In the genomic region with DNA sequence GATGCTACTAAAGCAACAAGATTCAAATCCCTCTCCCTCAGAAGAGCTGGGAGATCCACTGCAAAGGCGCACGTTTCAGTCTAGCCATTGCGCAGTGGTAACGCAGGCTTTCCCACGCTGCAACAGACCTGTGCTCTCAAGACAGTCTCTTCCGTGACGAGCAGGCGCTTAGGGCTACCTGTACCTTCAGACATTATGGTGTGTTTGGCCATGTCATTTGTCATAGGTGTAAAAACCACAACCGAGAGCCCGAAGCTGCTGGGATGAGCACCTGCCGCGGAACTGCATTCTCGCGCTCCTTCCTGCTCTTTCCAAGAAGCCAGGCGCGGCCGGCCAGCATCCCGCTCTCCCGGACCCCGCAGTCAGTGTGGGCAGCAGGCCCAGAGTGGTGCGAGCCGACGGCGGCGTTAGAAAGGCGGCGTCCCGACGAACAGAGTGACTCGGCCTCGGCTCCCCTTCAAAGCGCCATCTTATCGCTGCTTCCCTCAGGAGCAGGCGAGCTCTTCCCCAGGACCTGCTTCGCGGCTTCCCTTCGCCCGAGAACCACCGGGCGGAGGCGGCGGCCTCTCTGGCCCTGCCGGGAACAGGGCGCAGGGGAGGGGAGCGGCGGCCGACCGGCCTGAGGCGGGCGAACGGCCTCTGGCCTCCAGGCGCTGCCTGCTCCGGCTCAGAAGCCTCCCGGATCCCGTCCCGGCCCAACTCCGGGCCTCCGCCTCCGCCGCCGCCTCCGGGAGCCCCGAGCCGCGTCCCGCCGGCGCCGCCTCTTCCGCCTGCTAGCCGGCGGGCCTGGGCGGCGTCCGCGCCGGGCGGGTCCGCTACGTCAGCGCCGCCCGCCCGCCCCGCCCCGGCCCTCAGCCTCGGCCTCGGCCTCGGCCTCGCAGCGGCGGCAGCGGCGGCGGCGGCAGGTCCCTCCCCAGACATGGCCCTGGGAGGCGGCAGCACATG, we compare ENCODE assay signal across 1 cellular context.
TF ChIP-seq lines count a peak whose summit lies in the region.

A gene with protein sequence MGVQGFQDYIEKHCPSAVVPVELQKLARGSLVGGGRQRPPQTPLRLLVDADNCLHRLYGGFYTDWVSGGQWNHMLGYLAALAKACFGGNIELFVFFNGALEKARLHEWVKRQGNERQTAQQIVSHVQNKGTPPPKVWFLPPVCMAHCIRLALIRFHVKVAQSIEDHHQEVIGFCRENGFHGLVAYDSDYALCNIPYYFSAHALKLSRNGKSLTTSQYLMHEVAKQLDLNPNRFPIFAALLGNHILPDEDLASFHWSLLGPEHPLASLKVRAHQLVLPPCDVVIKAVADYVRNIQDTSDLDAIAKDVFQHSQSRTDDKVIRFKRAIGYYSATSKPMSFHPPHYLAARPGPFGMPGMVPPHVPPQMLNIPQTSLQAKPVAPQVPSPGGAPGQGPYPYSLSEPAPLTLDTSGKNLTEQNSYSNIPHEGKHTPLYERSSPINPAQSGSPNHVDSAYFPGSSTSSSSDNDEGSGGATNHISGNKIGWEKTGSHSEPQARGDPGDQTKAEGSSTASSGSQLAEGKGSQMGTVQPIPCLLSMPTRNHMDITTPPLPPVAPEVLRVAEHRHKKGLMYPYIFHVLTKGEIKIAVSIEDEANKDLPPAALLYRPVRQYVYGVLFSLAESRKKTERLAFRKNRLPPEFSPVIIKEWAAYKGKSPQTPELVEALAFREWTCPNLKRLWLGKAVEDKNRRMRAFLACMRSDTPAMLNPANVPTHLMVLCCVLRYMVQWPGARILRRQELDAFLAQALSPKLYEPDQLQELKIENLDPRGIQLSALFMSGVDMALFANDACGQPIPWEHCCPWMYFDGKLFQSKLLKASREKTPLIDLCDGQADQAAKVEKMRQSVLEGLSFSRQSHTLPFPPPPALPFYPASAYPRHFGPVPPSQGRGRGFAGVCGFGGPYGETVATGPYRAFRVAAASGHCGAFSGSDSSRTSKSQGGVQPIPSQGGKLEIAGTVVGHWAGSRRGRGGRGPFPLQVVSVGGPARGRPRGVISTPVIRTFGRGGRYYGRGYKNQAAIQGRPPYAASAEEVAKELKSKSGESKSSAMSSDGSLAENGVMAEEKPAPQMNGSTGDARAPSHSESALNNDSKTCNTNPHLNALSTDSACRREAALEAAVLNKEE (plus strand): TSS at position 869 of the 945 bp plus-strand sequence. CDS start 231 bp downstream, outside the sequence.

TF ChIP-seq in HepG2, 621 proteins besides CTCF, POLR2A, EP300 and RAD21 (continued from another document and continues in another):
- TF ChIP-seq PAXIP1 (CRISPR knock-in tag; conservative IDR thresholded peaks at IDR 0.05) (no peak), BORCS8-MEF2B (CRISPR knock-in tag; IDR thresholded peaks at IDR 0.05) (peak; percentile 19; the same call in 1 of the 2 replicates), ZSCAN12 (CRISPR knock-in tag; IDR thresholded peaks at IDR 0.05) (no peak), ZFP36L1 (CRISPR knock-in tag; IDR thresholded peaks at IDR 0.05) (no peak; the same call in 1 of the 2 replicates), ZNF878 (CRISPR knock-in tag; IDR thresholded peaks at IDR 0.05) (no peak), SRF (IDR thresholded peaks at IDR 0.05; ENCODE audit: low read depth, low read length) (no peak), TEAD2 (CRISPR knock-in tag; IDR thresholded peaks at IDR 0.05) (no peak), GABPA (IDR thresholded peaks at IDR 0.05; ENCODE audit: low read depth, low read length) (peak; percentile 56), GABPA (CRISPR knock-in tag; IDR thresholded peaks at IDR 0.05; ENCODE audit: low read depth) (no peak), MYNN (CRISPR knock-in tag; IDR thresholded peaks at IDR 0.05; ENCODE audit: low read depth) (no peak), SETDB1 (CRISPR knock-in tag; IDR thresholded peaks at IDR 0.05; ENCODE audit: borderline replicate concordance) (no peak), ZNF777 (CRISPR knock-in tag; IDR thresholded peaks at IDR 0.05) (peak; percentile 59; the same call in 1 of the 2 replicates), ZEB1 (IDR thresholded peaks at IDR 0.05; ENCODE audit: insufficient replicate concordance, low read depth) (peak; percentile 31), ZNF781 (CRISPR knock-in tag; IDR thresholded peaks at IDR 0.05; ENCODE audit: borderline replicate concordance, not compliant biosample characterization) (peak; percentile 22), ZNF547 (CRISPR knock-in tag; IDR thresholded peaks at IDR 0.05) (0 out of 2 replicates have a peak, but pooled peaks have one; percentile 41), LRRFIP1 (CRISPR knock-in tag; conservative IDR thresholded peaks at IDR 0.05) (no peak), ZNF616 (CRISPR knock-in tag; IDR thresholded peaks at IDR 0.05; ENCODE audit: low read depth) (0 out of 2 replicates have a peak, but pooled peaks have one; percentile 35), ZNF614 (CRISPR knock-in tag; IDR thresholded peaks at IDR 0.05; ENCODE audit: borderline replicate concordance) (no peak), KLF9 (CRISPR knock-in tag; IDR thresholded peaks at IDR 0.05; ENCODE audit: low read depth) (peak; percentile 42; the same call in 1 of the 2 replicates), TOE1 (CRISPR knock-in tag; IDR thresholded peaks at IDR 0.05) (no peak), RORA (CRISPR knock-in tag; IDR thresholded peaks at IDR 0.05) (no peak), NFIB (CRISPR knock-in tag; IDR thresholded peaks at IDR 0.05; ENCODE audit: borderline replicate concordance) (no peak), ZNF746 (CRISPR knock-in tag; IDR thresholded peaks at IDR 0.05) (no peak), ZMYM3 (CRISPR knock-in tag; IDR thresholded peaks at IDR 0.05) (no peak), MTERF4 (CRISPR knock-in tag; IDR thresholded peaks at IDR 0.05) (0 out of 2 replicates have a peak, but pooled peaks have one; percentile 17), KAT8 (CRISPR knock-in tag; IDR thresholded peaks at IDR 0.05) (0 out of 2 replicates have a peak, but pooled peaks have one; percentile 37), ZZZ3 (CRISPR knock-in tag; IDR thresholded peaks at IDR 0.05; ENCODE audit: borderline replicate concordance) (no peak), ZNF367 (CRISPR knock-in tag; IDR thresholded peaks at IDR 0.05; ENCODE audit: borderline replicate concordance) (0 out of 2 replicates have a peak, but pooled peaks have one; percentile 50), MTF1 (CRISPR knock-in tag; IDR thresholded peaks at IDR 0.05) (no peak), ISL2 (CRISPR knock-in tag; IDR thresholded peaks at IDR 0.05) (0 out of 2 replicates have a peak, but pooled peaks have one; percentile 48), MYPOP (CRISPR knock-in tag; IDR thresholded peaks at IDR 0.05) (no peak; the same call in 1 of the 2 replicates)
- TF ChIP-seq, protein P1, sequence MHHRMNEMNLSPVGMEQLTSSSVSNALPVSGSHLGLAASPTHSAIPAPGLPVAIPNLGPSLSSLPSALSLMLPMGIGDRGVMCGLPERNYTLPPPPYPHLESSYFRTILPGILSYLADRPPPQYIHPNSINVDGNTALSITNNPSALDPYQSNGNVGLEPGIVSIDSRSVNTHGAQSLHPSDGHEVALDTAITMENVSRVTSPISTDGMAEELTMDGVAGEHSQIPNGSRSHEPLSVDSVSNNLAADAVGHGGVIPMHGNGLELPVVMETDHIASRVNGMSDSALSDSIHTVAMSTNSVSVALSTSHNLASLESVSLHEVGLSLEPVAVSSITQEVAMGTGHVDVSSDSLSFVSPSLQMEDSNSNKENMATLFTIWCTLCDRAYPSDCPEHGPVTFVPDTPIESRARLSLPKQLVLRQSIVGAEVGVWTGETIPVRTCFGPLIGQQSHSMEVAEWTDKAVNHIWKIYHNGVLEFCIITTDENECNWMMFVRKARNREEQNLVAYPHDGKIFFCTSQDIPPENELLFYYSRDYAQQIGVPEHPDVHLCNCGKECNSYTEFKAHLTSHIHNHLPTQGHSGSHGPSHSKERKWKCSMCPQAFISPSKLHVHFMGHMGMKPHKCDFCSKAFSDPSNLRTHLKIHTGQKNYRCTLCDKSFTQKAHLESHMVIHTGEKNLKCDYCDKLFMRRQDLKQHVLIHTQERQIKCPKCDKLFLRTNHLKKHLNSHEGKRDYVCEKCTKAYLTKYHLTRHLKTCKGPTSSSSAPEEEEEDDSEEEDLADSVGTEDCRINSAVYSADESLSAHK (CRISPR knock-in tag; IDR thresholded peaks at IDR 0.05; ENCODE audit: borderline replicate concordance), result no peak
- TF ChIP-seq, protein P2, sequence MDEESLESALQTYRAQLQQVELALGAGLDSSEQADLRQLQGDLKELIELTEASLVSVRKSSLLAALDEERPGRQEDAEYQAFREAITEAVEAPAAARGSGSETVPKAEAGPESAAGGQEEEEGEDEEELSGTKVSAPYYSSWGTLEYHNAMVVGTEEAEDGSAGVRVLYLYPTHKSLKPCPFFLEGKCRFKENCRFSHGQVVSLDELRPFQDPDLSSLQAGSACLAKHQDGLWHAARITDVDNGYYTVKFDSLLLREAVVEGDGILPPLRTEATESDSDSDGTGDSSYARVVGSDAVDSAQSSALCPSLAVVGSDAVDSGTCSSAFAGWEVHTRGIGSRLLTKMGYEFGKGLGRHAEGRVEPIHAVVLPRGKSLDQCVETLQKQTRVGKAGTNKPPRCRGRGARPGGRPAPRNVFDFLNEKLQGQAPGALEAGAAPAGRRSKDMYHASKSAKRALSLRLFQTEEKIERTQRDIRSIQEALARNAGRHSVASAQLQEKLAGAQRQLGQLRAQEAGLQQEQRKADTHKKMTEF (CRISPR knock-in tag; IDR thresholded peaks at IDR 0.05), result peak; percentile 66; the same call in 1 of the 2 replicates
- TF ChIP-seq, protein P3, sequence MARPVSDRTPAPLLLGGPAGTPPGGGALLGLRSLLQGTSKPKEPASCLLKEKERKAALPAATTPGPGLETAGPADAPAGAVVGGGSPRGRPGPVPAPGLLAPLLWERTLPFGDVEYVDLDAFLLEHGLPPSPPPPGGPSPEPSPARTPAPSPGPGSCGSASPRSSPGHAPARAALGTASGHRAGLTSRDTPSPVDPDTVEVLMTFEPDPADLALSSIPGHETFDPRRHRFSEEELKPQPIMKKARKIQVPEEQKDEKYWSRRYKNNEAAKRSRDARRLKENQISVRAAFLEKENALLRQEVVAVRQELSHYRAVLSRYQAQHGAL (CRISPR knock-in tag; IDR thresholded peaks at IDR 0.05; ENCODE audit: not compliant biosample characterization), result no peak
- TF ChIP-seq, protein P4, sequence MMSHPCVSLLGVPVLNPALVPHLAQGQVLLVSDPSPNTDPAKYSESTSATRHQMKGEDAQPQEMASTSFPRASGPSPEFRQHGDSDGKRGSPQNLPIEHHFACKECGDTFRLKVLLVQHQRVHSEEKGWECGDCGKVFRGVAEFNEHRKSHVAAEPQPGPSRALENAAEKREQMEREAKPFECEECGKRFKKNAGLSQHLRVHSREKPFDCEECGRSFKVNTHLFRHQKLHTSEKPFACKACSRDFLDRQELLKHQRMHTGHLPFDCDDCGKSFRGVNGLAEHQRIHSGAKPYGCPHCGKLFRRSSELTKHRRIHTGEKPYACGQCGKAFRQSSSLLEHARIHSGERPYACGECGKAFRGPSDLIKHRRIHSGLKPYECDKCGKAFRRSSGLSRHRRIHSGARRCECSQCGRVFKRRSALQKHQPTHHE (CRISPR knock-in tag; IDR thresholded peaks at IDR 0.05; ENCODE audit: borderline replicate concordance), result no peak
- TF ChIP-seq, protein P5, sequence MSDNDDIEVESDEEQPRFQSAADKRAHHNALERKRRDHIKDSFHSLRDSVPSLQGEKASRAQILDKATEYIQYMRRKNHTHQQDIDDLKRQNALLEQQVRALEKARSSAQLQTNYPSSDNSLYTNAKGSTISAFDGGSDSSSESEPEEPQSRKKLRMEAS (IDR thresholded peaks at IDR 0.05), result no peak; the same call in 1 of the 2 replicates
